ENCODE assay signal across 1 cellular context in the genomic region with DNA sequence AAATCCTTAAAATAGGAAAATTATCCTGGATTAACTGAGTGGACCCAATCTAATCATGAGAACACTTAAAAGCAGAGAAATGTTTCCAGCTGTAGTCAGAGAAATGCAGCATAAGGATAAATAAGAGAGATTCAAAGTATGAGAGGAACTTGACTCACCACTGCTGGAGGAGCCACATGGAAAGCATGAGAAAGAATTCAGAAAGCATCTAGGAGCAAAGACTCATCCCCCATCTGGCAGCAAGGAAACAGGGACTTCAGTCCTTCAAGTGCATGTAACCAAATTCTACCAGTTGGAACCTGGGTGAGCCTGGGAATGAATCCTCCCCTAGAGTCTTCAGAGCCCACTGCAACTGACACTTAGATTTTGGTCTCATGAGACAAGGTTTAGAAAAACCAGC.
TF ChIP-seq lines count a peak whose summit lies in the region.

No MANE protein-coding gene starts in this region.

TF ChIP-seq in SK-N-SH, 30 proteins besides CTCF, POLR2A, EP300 and RAD21 (continued from another document):
- TF ChIP-seq, protein P1, sequence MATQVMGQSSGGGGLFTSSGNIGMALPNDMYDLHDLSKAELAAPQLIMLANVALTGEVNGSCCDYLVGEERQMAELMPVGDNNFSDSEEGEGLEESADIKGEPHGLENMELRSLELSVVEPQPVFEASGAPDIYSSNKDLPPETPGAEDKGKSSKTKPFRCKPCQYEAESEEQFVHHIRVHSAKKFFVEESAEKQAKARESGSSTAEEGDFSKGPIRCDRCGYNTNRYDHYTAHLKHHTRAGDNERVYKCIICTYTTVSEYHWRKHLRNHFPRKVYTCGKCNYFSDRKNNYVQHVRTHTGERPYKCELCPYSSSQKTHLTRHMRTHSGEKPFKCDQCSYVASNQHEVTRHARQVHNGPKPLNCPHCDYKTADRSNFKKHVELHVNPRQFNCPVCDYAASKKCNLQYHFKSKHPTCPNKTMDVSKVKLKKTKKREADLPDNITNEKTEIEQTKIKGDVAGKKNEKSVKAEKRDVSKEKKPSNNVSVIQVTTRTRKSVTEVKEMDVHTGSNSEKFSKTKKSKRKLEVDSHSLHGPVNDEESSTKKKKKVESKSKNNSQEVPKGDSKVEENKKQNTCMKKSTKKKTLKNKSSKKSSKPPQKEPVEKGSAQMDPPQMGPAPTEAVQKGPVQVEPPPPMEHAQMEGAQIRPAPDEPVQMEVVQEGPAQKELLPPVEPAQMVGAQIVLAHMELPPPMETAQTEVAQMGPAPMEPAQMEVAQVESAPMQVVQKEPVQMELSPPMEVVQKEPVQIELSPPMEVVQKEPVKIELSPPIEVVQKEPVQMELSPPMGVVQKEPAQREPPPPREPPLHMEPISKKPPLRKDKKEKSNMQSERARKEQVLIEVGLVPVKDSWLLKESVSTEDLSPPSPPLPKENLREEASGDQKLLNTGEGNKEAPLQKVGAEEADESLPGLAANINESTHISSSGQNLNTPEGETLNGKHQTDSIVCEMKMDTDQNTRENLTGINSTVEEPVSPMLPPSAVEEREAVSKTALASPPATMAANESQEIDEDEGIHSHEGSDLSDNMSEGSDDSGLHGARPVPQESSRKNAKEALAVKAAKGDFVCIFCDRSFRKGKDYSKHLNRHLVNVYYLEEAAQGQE (IDR thresholded peaks at IDR 0.05; ENCODE audit: low read depth, low read length): no peak
- no peak for TF ChIP-seq CHD2 (IDR thresholded peaks at IDR 0.05; ENCODE audit: low read length, partially characterized antibody)
- peak; percentile 38; the same call in 1 of the 2 replicates for TF ChIP-seq POLR2AphosphoS5 (IDR thresholded peaks at IDR 0.05; ENCODE audit: low read depth, low read length)
- no peak for TF ChIP-seq MXI1 (IDR thresholded peaks at IDR 0.05; ENCODE audit: low read depth, low read length)
